In genomic region chr9:106305428-106306133, GRCh38 we compare ENCODE assay signal across 22 cellular contexts.
DNase-seq lines count a peak whose midpoint lies in the region; ATAC-seq, FAIRE-seq and TF ChIP-seq lines count a peak whose summit lies in the region.
"Had no signal": no experiment of that assay in that cellular context is flagged by ENCODE, and none has a peak within 500 bp of the region (broad histone marks: within the 10 kb centered on the region; RNA-seq: fewer than 3 reads in every experiment).

No MANE protein-coding gene starts in this region.

- no peak for TF ChIP-seq CTCF in natural killer cell (IDR thresholded peaks at IDR 0.05)

- peak overlapping the region; percentile 69 to 73 for H3K27ac Mint-ChIP-seq in natural killer cell
- H3K27ac Mint-ChIP-seq: CD8-positive, alpha-beta T cell; HFFc6 had no signal

- peak; percentile 69 for DNase-seq in Ammon's horn (ENCODE audit: low spot score)
- peak; percentile 9 for DNase-seq in DMS 273 treated with DMSO at 0.1 percent for 48 hours (lab: John Stamatoyannopoulos, UW)
- peak; percentile 6 for DNase-seq in cerebellar cortex (ENCODE audit: low spot score)
- DNase-seq in natural killer cell, result no peak
- no peak for DNase-seq in GM03348 (ENCODE audit: low spot score)
- DNase-seq in HTR-8/SVneo (ENCODE audit: insufficient read length, low spot score), result no peak
- DNase-seq: BE2C; CD8-positive, alpha-beta T cell; DMS79 treated with DMSO at 0.1 percent for 48 hours; HFFc6; IMR-90; Kasumi-1; MM.1S; NCI-H1092 treated with DMSO at 0.1 percent for 48 hours; NCI-H1694; NCI-H226; NCI-H69; OCI-M1; RPMI8226 had no signal

- peaks cover 3 to 5% of the 10 kb centered on the region in 2 donors for H3K9me3 Mint-ChIP-seq in natural killer cell

- H3K4me1 Mint-ChIP-seq in natural killer cell, result peaks cover 47 to 51% of the 10 kb centered on the region in 2 donors

- peaks cover 3% of the 10 kb centered on the region for H3K36me3 Mint-ChIP-seq in natural killer cell
- H3K36me3 Mint-ChIP-seq: CD8-positive, alpha-beta T cell had no signal

- peak overlapping the region; percentile 14 for H3K4me3 Mint-ChIP-seq in natural killer cell
- H3K4me3 Mint-ChIP-seq: CD8-positive, alpha-beta T cell; HFFc6 had no signal

- no peaks in the 10 kb centered on the region for H3K27me3 Mint-ChIP-seq in natural killer cell (ENCODE audit: low read depth in 2 of 2)

- intact Hi-C loops in natural killer cell (cut with micrococcal nuclease), result no loop called here

- FAIRE-seq in HTR-8/SVneo (lab: Jason Lieb, UNC), result no peak
- FAIRE-seq: G401.6, GM12892 had no signal

- peak in 2 of 3 donors; percentile 22 to 32 for ATAC-seq in natural killer cell
- ATAC-seq in HG03460 (IDR thresholded peaks at IDR 0.05; ENCODE audit: unreplicated experiment), result no peak
- ATAC-seq: CD8-positive, alpha-beta T cell had no signal

Comparison
In these comparisons a context has a peak if more than half of its experiments do, and no peak if none do; other contexts are left out.
1. DNase-seq: peak in Ammon's horn (single experiment), DMS 273 treated with DMSO at 0.1 percent for 48 hours (single experiment) and cerebellar cortex (single experiment); none in natural killer cell (single experiment), GM03348 (single experiment) and HTR-8/SVneo (single experiment).